ENCODE assay signal across 1 cellular context in the genomic region with DNA sequence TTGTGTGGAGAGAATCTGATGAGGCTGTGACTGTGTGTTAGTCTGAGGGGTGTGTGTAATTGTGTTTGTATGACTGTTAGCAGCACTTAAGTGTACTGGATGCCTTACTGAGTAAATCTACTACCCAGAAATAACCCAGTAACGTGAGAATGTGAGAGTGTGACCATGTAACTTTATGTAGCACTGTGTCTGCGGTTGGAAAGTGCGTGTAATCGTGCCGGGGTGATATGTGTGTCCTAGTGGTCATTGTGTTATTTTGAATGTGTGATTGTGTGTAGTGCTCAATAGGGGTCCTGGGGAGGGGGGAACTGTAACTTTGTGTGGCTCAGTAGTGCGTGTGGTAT.
TF ChIP-seq lines count a peak whose summit lies in the region.

No MANE protein-coding gene starts in this region.

TF ChIP-seq in H1, 55 proteins besides CTCF, POLR2A, EP300 and RAD21:
- TF ChIP-seq KDM4A (IDR thresholded peaks at IDR 0.05; ENCODE audit: low read depth, low read length, severe bottlenecking): peak; percentile 7
- TF ChIP-seq CREB1 (IDR thresholded peaks at IDR 0.05): no peak
- no peak for TF ChIP-seq EGR1 (IDR thresholded peaks at IDR 0.05; ENCODE audit: borderline replicate concordance, low read depth, low read length)
- no peak for TF ChIP-seq BCL11A (IDR thresholded peaks at IDR 0.05; ENCODE audit: low read depth in 2 of 2, low read length in 2 of 2)
TF ChIP-seq in H1: peak in this region for 1.
